ENCODE assay signal across 8 cellular contexts in genomic region chr10:79779310-79779938, GRCh38. TPM values are rescaled to one million over a fixed set of nuclear protein-coding genes. Genes with fewer than 3 reads are reported as not detected.
A peak's percentile ranks its signal among the peaks of the same experiment; 100 is the strongest.
DNase-seq lines count a peak whose midpoint lies in the region; ATAC-seq lines count a peak whose summit lies in the region.
"Not testable (repeated sequence)": the region's sequence is repeated elsewhere in the genome, so short reads cannot be mapped to it uniquely, and the experiment has no call there.

No MANE protein-coding gene starts in this region.

- DNase-seq in ACHN (peak; percentile 76), dermis microvascular lymphatic vessel endothelial cell (ENCODE audit: low read depth in 2 of 2) (peak; percentile 57 to 84), left kidney (ENCODE audit: low read depth, low spot score) (peak; percentile 89)
- DNase-seq in NK-92 treated with Interleukin-12 subunit alpha and Interleukin-12 subunit beta, amount 100 ng/mL, for 24 hours (lab: John Stamatoyannopoulos, UW), result peak; percentile 1
- DNase-seq in activated CD8-positive, alpha-beta memory T cell treated with anti-CD3 and anti-CD28 coated beads for 24 hours, result peak; percentile 77
- DNase-seq in stimulated activated CD4-positive, alpha-beta T cell treated with anti-CD3 and anti-CD28 coated beads, Interleukin-15, amount 100 ng/mL, for 48 hours (ENCODE audit: low read depth in 2 of 2), result peak; percentile 31 to 45

- in situ Hi-C loops in ACHN (cut with HindIII; ENCODE audit: low pct_ligation_motif_present, low pct_unique_long_range_greater_than_20kb, low sequenced_read_pairs), result not testable (repeated sequence)

- ATAC-seq in GM18909 (IDR thresholded peaks at IDR 0.05; ENCODE audit: poor library complexity, unreplicated experiment) (peak; percentile 92), HG03064 (IDR thresholded peaks at IDR 0.05; ENCODE audit: low read depth, unreplicated experiment) (peak; percentile 90)

RNA-seq across cellular contexts. Expression of gene NUTM2E, which starts 47.1 kb away (rescaled TPM):
- 0.13 TPM in 1 of 2 replicates, not detected in the other for total RNA-seq in dermis microvascular lymphatic vessel endothelial cell

Comparison
In these comparisons a context has a peak if more than half of its experiments do, and no peak if none do; other contexts are left out.
1. Peak in every context shown above with its lines: DNase-seq and ATAC-seq.
2. DNase-seq: peak in every context shown above with its lines; median percentile 89 in left kidney; 77 in activated CD8-positive, alpha-beta memory T cell treated with anti-CD3 and anti-CD28 coated beads for 24 hours; 76 in ACHN; 70 in dermis microvascular lymphatic vessel endothelial cell; 38 in stimulated activated CD4-positive, alpha-beta T cell treated with anti-CD3 and anti-CD28 coated beads, Interleukin-15, amount 100 ng/mL, for 48 hours; 1 in NK-92 treated with Interleukin-12 subunit alpha and Interleukin-12 subunit beta, amount 100 ng/mL, for 24 hours.